8 cellular contexts compared by ENCODE assay signal in the genomic region with DNA sequence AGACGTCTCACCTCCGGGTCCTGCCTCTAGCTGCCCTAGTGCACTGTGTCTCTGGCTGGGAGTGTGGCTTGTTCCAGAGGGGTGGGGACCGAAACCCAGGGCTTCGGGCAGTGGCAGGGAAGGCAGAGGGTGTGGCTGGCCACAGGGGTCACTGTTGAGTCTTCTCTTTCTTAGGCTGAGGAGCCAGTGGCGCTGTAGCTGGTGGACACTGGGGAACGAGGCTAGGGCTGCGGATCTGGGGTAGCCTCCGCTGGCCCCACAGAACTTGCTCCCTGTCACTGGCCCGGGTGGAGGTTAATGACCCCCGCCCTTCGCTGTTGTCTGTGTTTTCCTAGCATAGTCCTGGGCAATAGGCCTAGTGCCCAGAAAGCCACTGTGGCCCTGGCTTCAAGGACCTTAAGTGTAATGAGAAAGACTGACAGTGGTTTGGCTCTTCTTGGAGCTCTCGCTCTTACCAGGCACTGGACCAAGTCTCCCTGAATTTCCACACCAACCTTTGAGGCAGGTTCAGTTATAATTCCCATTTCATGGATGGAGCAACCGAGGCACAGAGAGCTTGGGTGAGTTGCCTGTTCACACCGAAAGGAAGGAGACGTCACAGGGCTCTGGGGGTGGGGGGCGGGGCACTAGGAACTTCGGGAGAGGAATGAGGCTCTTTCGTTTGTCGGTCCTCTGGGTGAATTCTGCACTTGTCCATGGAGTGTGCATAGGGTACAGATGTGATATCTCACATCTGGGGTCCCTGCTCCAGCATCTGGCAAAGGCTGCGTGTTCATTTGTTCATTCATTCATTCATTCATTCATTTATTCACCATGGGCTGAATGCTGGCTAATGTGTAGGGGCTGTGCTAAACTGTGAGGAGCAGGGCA.
A peak's percentile ranks its signal among the peaks of the same experiment; 100 is the strongest.
DNase-seq lines count a peak whose midpoint lies in the region; ATAC-seq and TF ChIP-seq lines count a peak whose summit lies in the region.

No MANE protein-coding gene starts in this region.

- no peak overlapping the region for H3K27ac ChIP-seq in VCaP

- TF ChIP-seq CTCF in AG09309 (IDR thresholded peaks at IDR 0.05; ENCODE audit: control insufficient read depth, insufficient read depth, low read depth, low read length, missing control alignments) (peak; percentile 28), VCaP (conservative IDR thresholded peaks at IDR 0.05) (peak; percentile 32)

- H3K4me3 ChIP-seq in AG09309 (ENCODE audit: control insufficient read depth, low read depth, low read length): no peak overlapping the region

- CTCF ChIA-PET in HEK293T (lab: Yijun Ruan, JAX): interaction anchor here (0.6 to 0.9 kb wide), 2 partner anchors 9 to 311 kb away, joined by 3 to 4 read pairs; no protein-coding TSS in a partner anchor

- ATAC-seq in HG02763 (IDR thresholded peaks at IDR 0.05; ENCODE audit: unreplicated experiment) (no peak), GM21447 (IDR thresholded peaks at IDR 0.05; ENCODE audit: unreplicated experiment) (no peak), HG02840 (IDR thresholded peaks at IDR 0.05; ENCODE audit: low FRiP score, unreplicated experiment) (no peak)

- POLR2A ChIA-PET in HEK293T (lab: Yijun Ruan, JAX): no interaction called here

- no peak for DNase-seq in AG09309 (ENCODE audit: low read depth)
- DNase-seq in HEK293T (ENCODE audit: extremely low spot score): peak; percentile 52
- peak; percentile 89 for DNase-seq in islet precursor cell
- DNase-seq in central memory CD4-positive, alpha-beta T cell: no peak

TF ChIP-seq in HEK293T, 16 proteins besides CTCF, POLR2A, EP300 and RAD21:
- TF ChIP-seq LEF1 (IDR thresholded peaks at IDR 0.05; ENCODE audit: borderline replicate concordance) (no peak), L3MBTL2 (conservative IDR thresholded peaks at IDR 0.05) (no peak), FOXK2 (IDR thresholded peaks at IDR 0.05) (no peak), CTBP1 (IDR thresholded peaks at IDR 0.05; ENCODE audit: borderline replicate concordance) (no peak), HDGF (IDR thresholded peaks at IDR 0.05; ENCODE audit: borderline replicate concordance) (no peak), SP1 (IDR thresholded peaks at IDR 0.05) (no peak), BHLHE40 (IDR thresholded peaks at IDR 0.05; ENCODE audit: borderline replicate concordance) (no peak), ARNT (IDR thresholded peaks at IDR 0.05) (no peak), NFRKB (IDR thresholded peaks at IDR 0.05) (no peak), FOXM1 (IDR thresholded peaks at IDR 0.05; ENCODE audit: borderline replicate concordance) (no peak), ZNF384 (IDR thresholded peaks at IDR 0.05) (no peak), SUZ12 (IDR thresholded peaks at IDR 0.05) (no peak), FOXA1 (IDR thresholded peaks at IDR 0.05) (no peak), ELF4 (IDR thresholded peaks at IDR 0.05) (no peak), TARDBP (IDR thresholded peaks at IDR 0.05) (no peak)
- TF ChIP-seq, protein P1, sequence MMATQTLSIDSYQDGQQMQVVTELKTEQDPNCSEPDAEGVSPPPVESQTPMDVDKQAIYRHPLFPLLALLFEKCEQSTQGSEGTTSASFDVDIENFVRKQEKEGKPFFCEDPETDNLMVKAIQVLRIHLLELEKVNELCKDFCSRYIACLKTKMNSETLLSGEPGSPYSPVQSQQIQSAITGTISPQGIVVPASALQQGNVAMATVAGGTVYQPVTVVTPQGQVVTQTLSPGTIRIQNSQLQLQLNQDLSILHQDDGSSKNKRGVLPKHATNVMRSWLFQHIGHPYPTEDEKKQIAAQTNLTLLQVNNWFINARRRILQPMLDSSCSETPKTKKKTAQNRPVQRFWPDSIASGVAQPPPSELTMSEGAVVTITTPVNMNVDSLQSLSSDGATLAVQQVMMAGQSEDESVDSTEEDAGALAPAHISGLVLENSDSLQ (IDR thresholded peaks at IDR 0.05): no peak

Comparison
In these comparisons a context has a peak if more than half of its experiments do, and no peak if none do; other contexts are left out.
1. DNase-seq: peak in HEK293T (single experiment) and islet precursor cell (single experiment); none in AG09309 (single experiment) and central memory CD4-positive, alpha-beta T cell (single experiment).